18 cellular contexts compared by ENCODE assay signal in the genomic region with DNA sequence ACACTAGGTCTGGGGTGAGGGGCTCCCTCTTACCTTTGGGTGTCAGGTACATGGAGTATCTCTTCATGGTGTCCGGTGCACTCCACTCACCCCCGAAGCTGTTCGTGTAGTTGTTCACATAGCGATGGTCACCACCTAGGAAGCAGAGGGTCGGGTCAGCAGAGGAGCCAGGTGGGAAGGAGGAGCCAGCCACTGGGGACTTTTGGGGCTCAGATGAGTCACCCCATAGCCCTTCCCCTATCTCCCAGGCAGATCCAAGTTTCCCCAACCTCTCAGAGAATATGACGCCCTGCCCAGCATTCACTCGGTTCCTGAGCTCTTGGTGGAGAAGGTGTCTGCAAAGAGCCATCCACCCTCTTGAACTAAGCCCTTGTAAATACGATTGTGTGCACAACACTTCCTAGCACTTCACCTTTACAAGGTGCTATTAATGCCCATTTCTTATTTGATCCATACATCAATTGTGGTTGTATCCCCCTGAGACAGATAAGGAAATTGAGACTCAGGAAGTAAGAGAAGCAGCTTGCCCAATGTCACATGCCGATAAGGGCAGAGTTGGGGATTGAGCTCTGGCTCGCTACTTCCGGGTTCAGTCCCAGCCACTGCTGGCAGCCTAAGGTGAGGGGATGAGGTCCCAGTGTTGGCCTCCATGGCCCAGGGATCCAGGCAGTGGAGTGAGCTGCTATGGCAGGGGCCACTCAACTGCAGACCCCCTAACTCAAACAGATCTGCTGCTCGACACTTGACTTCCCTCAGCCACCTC. TPM values are rescaled to one million over a fixed set of nuclear protein-coding genes. Genes with fewer than 3 reads are reported as not detected.
DNase-seq lines count a peak whose midpoint lies in the region; ATAC-seq, FAIRE-seq and TF ChIP-seq lines count a peak whose summit lies in the region.
"Had no signal": no experiment of that assay in that cellular context is flagged by ENCODE, and none has a peak within 500 bp of the region (broad histone marks: within the 10 kb centered on the region; RNA-seq: fewer than 3 reads in every experiment).

No MANE protein-coding gene starts in this region.

- H2AFZ ChIP-seq in PC-3 (ENCODE audit: low read length): no peak overlapping the region

- POLR2A ChIA-PET in PC-3 (lab: Charles Lee; ENCODE audit: unreplicated experiment): interaction anchor here (0.6 kb wide), 1 partner anchor 696 kb away, joined by 3 read pairs; no protein-coding TSS in a partner anchor

- no peaks in the 10 kb centered on the region for H3K79me2 ChIP-seq in PC-3 (ENCODE audit: low read length)

- H4K20me1 ChIP-seq in PC-3 (ENCODE audit: low read length): no peaks in the 10 kb centered on the region

- no peak for ATAC-seq in PC-3
- ATAC-seq in heart left ventricle: no peak
- ATAC-seq: GM12878 had no signal

- DNase-seq in HT-29 (ENCODE audit: low spot score) (peak; percentile 67), PC-3 (no peak), epithelial cell of prostate (ENCODE audit: low read depth, low spot score) (no peak), small intestine (peak; percentile 66), amygdala (lab: John Stamatoyannopoulos, UW) (no peak), ecto neural progenitor cell (ENCODE audit: low spot score) (no peak), heart left ventricle (no peak)
- DNase-seq: activated gamma-delta T cell treated with Interleukin-2 at 50 U/mL for 16 hours, amniotic stem cell, heart right ventricle, NCI-H1694 treated with DMSO at 0.1 percent for 48 hours, NCI-H226, nucleus accumbens, Peyer's patch, testis had no signal

- peaks cover 53% of the 10 kb centered on the region for H3K4me1 ChIP-seq in PC-3 (ENCODE audit: insufficient read depth, low read length)
- H3K4me1 ChIP-seq in small intestine (ENCODE audit: control insufficient read depth in 2 of 2, insufficient read depth in 1 of 2, low read depth in 1 of 2, low read length in 1 of 2): no peaks in the 10 kb centered on the region
- H3K4me1 ChIP-seq in heart left ventricle: no peaks in the 10 kb centered on the region
- H3K4me1 ChIP-seq: heart right ventricle, Peyer's patch, right atrium auricular region, testis had no signal

- H3K9ac ChIP-seq in PC-3 (ENCODE audit: low read length): peak overlapping the region; percentile 86

- H3K27ac ChIP-seq in PC-3 (ENCODE audit: low read length): peak overlapping the region; percentile 97
- H3K27ac ChIP-seq in epithelial cell of prostate: peak overlapping the region; percentile 97
- H3K27ac ChIP-seq in small intestine (ENCODE audit: low read depth in 1 of 2, low read length in 1 of 2): no peak overlapping the region
- no peak overlapping the region for H3K27ac ChIP-seq in heart left ventricle
- H3K27ac ChIP-seq: heart right ventricle, Peyer's patch, right atrium auricular region, testis had no signal

- no peaks in the 10 kb centered on the region for H3K27me3 ChIP-seq in PC-3 (ENCODE audit: low read length)
- H3K27me3 ChIP-seq in small intestine (ENCODE audit: control insufficient read depth in 2 of 2, insufficient read depth in 2 of 2, low read length in 2 of 2): no peaks in the 10 kb centered on the region
- no peaks in the 10 kb centered on the region for H3K27me3 ChIP-seq in heart left ventricle
- H3K27me3 ChIP-seq: Peyer's patch, right atrium auricular region, testis had no signal

- H3K36me3 ChIP-seq in PC-3 (ENCODE audit: low read depth, low read length): no peaks in the 10 kb centered on the region
- no peaks in the 10 kb centered on the region for H3K36me3 ChIP-seq in small intestine (ENCODE audit: control insufficient read depth in 2 of 2, insufficient read depth in 2 of 2, low read length in 2 of 2)
- H3K36me3 ChIP-seq in heart left ventricle: no peaks in the 10 kb centered on the region
- H3K36me3 ChIP-seq: heart right ventricle, Peyer's patch, right atrium auricular region had no signal

- no peaks in the 10 kb centered on the region for H3K9me3 ChIP-seq in PC-3 (ENCODE audit: low read length)
- H3K9me3 ChIP-seq in small intestine (ENCODE audit: control insufficient read depth, low read depth): no peaks in the 10 kb centered on the region
- no peaks in the 10 kb centered on the region for H3K9me3 ChIP-seq in heart left ventricle
- H3K9me3 ChIP-seq: heart right ventricle, Peyer's patch, right atrium auricular region, testis had no signal

- peak overlapping the region; percentile 72; the same call in 1 of the 2 replicates for H3K4me2 ChIP-seq in PC-3 (ENCODE audit: low read length)

- no peak for FAIRE-seq in small intestine (lab: Jason Lieb, UNC)
- FAIRE-seq: GM12878, H1 had no signal

- no peak for TF ChIP-seq POLR2A in heart left ventricle (IDR thresholded peaks at IDR 0.05)

- no peaks in the 10 kb centered on the region for H3F3A ChIP-seq in PC-3 (ENCODE audit: low read length, unreplicated experiment)

- BruUV-seq in PC-3 (replicated peaks; lab: Mats Ljungman, UMichigan): TSS peak; percentile 69

- no peak overlapping the region for H3K4me3 ChIP-seq in PC-3 (ENCODE audit: low read length)
- H3K4me3 ChIP-seq in small intestine (ENCODE audit: low read depth in 1 of 2, low read length in 2 of 2): no peak overlapping the region
- H3K4me3 ChIP-seq in heart left ventricle: no peak overlapping the region
- H3K4me3 ChIP-seq: GM12878, heart right ventricle, Peyer's patch, right atrium auricular region, testis had no signal

- TF ChIP-seq CTCF in PC-3 (conservative IDR thresholded peaks at IDR 0.05; ENCODE audit: low read depth, low read length): no peak
- TF ChIP-seq CTCF in heart left ventricle (IDR thresholded peaks at IDR 0.05): no peak

- H3K9me2 ChIP-seq in PC-3 (replicated peaks; ENCODE audit: low read length): no peaks in the 10 kb centered on the region

- intact Hi-C loops in PC-3 (cut with micrococcal nuclease) (no loop called here), heart left ventricle (cut with DNase I) (loop anchor here in 1 of 10 donors (5.0 kb wide), 1 partner anchor 101 kb away; no protein-coding TSS in a partner anchor)

- 59 to 76% (median 65%) methylated on average over 12 of the region's 12 CpGs for WGBS in small intestine, 3 donors
- WGBS in heart left ventricle, 4 donors: 75 to 85% (median 77%) methylated on average over 12 of the region's 12 CpGs

- CTCF ChIA-PET in PC-3 (lab: Charles Lee): no interaction called here

RNA-seq across cellular contexts. Expression of a gene that starts 14.8 kb away (rescaled TPM):
- total RNA-seq in HT-29 (2014; rRNA removed; shearing (Covaris generic)): 172 and 226 TPM in 2 replicates
- 31.8 and 38.5 TPM in 2 replicates for total RNA-seq in PC-3 (2014; rRNA removed)
- 10 to 100 TPM in 1 of 3 donors, 1 to 10 TPM in 2; 1.1 to 10.3 (median 2.3) TPM for polyA plus RNA-seq in small intestine
- 1 to 10 TPM in 1 of 9 donors, under 1 TPM in 1, not detected in 7; 0.56 to 6.4 TPM for total RNA-seq in heart left ventricle
- under 1 TPM in 1 of 2 donors, not detected in 1; 0.14 TPM for polyA plus RNA-seq in heart left ventricle
- total RNA-seq: GM12878 had no signal

Comparison
In these comparisons a context has a peak if more than half of its experiments do, and no peak if none do; other contexts are left out.
1. DNase-seq: peak in HT-29 (single experiment) and small intestine (single experiment); none in PC-3 (single experiment), epithelial cell of prostate (single experiment), amygdala (0 of 56), ecto neural progenitor cell (single experiment) and heart left ventricle (0 of 5).
2. H3K27ac ChIP-seq: peak in PC-3 (single experiment) and epithelial cell of prostate (single experiment); none in small intestine (0 of 2) and heart left ventricle (0 of 12).